ENCODE assay signal across 8 cellular contexts in genomic region chr22:19467912-19468311, GRCh38.
"Had no signal": no experiment of that assay in that cellular context is flagged by ENCODE, and none has a peak within 500 bp of the region (broad histone marks: within the 10 kb centered on the region; RNA-seq: fewer than 3 reads in every experiment).

No MANE protein-coding gene starts in this region.

- DNase-seq: H9, HCEC 1CT, IMR-90, KBM-7 had no signal

- H3K4me3 Mint-ChIP-seq: GM23338, H9 had no signal

- ATAC-seq: GM23338 had no signal

- H3K4me1 Mint-ChIP-seq: GM23338, H9 had no signal

- H3K4me2 ChIP-seq: GM23338 had no signal

- FAIRE-seq: H1, H54, HTR-8/SVneo had no signal

- H2AFZ ChIP-seq: GM23338 had no signal

- H3K4me3 ChIP-seq: GM23338 had no signal

- H3K27ac Mint-ChIP-seq: GM23338, H9 had no signal

- H3K9me3 Mint-ChIP-seq: GM23338, H9 had no signal
